Comparison of ENCODE assay signal across 24 cellular contexts in genomic region chr9:69012690-69013403, GRCh38. TPM values are rescaled to one million over a fixed set of nuclear protein-coding genes. Genes with fewer than 3 reads are reported as not detected.
DNase-seq lines count a peak whose midpoint lies in the region; ATAC-seq and TF ChIP-seq lines count a peak whose summit lies in the region.
"Had no signal": no experiment of that assay in that cellular context is flagged by ENCODE, and none has a peak within 500 bp of the region (broad histone marks: within the 10 kb centered on the region; RNA-seq: fewer than 3 reads in every experiment).

No MANE protein-coding gene starts in this region.

- 83% methylated on average over 19 of the region's 19 CpGs for WGBS in prostate gland
- WGBS in thyroid gland, 2 donors: 75 to 85% methylated on average over 11 to 17 of the region's 19 CpGs

- H3K27ac ChIP-seq in OCI-LY7 (ENCODE audit: low read depth, low read length, poor library complexity, severe bottlenecking) (no peak overlapping the region), prostate gland (no peak overlapping the region), thyroid gland (no peak overlapping the region)
- H3K27ac ChIP-seq: adrenal gland, KMS-11, stomach, upper lobe of left lung, VCaP had no signal

- no peak overlapping the region for H3K4me3 ChIP-seq in OCI-LY7 (ENCODE audit: low read depth, low read length, poor library complexity, severe bottlenecking)
- H3K4me3 ChIP-seq in prostate gland: no peak overlapping the region
- no peak overlapping the region for H3K4me3 ChIP-seq in thyroid gland (replicated peaks in 1 of 3)
- H3K4me3 ChIP-seq: adrenal gland, stomach, upper lobe of left lung had no signal

- H4K20me1 ChIP-seq in OCI-LY7 (ENCODE audit: insufficient read depth, low read length): no peaks in the 10 kb centered on the region

- H3K9me2 ChIP-seq in OCI-LY7 (ENCODE audit: insufficient read depth, low read length): no peaks in the 10 kb centered on the region

- no peaks in the 10 kb centered on the region for H3K9me3 ChIP-seq in OCI-LY7 (ENCODE audit: low read length)
- H3K9me3 ChIP-seq in prostate gland: no peaks in the 10 kb centered on the region
- H3K9me3 ChIP-seq in thyroid gland: no peaks in the 10 kb centered on the region
- H3K9me3 ChIP-seq: adrenal gland, stomach, upper lobe of left lung had no signal

- H3K4me1 ChIP-seq in OCI-LY7 (ENCODE audit: insufficient read depth, low read length, poor library complexity, severe bottlenecking): peaks cover 10% of the 10 kb centered on the region
- no peaks in the 10 kb centered on the region for H3K4me1 ChIP-seq in prostate gland (replicated peaks)
- no peaks in the 10 kb centered on the region for H3K4me1 ChIP-seq in thyroid gland
- H3K4me1 ChIP-seq: adrenal gland, upper lobe of left lung had no signal

- H3K27me3 Mint-ChIP-seq in activated CD4-positive, alpha-beta T cell treated with anti-CD3 and anti-CD28 coated beads, Interleukin-2, amount 10 ng/mL, durations not matched to agents 24 days and 14 days: peaks cover 22% of the 10 kb centered on the region
- no peaks in the 10 kb centered on the region for H3K27me3 Mint-ChIP-seq in memory B cell

- peaks cover 14% of the 10 kb centered on the region for H3K4me1 Mint-ChIP-seq in activated CD4-positive, alpha-beta T cell treated with anti-CD3 and anti-CD28 coated beads, Interleukin-2, amount 10 ng/mL, durations not matched to agents 24 days and 14 days
- peaks cover 7% of the 10 kb centered on the region for H3K4me1 Mint-ChIP-seq in memory B cell
- H3K4me1 Mint-ChIP-seq: activated T-helper 17 cell treated with anti-CD3 and anti-CD28 coated beads, Interleukin-2, amount 50 U/mL, for 72 hours had no signal

- CTCF ChIA-PET in OCI-LY7 (lab: Charles Lee; ENCODE audit: unreplicated experiment): no interaction called here

- TF ChIP-seq POLR2A in prostate gland (IDR thresholded peaks at IDR 0.05) (no peak), thyroid gland (IDR thresholded peaks at IDR 0.05) (no peak)

- no peaks in the 10 kb centered on the region for H3K9me3 Mint-ChIP-seq in activated CD4-positive, alpha-beta T cell treated with anti-CD3 and anti-CD28 coated beads, Interleukin-2, amount 10 ng/mL, durations not matched to agents 24 days and 14 days
- no peaks in the 10 kb centered on the region for H3K9me3 Mint-ChIP-seq in memory B cell
- H3K9me3 Mint-ChIP-seq: activated T-helper 17 cell treated with anti-CD3 and anti-CD28 coated beads, Interleukin-2, amount 50 U/mL, for 72 hours; natural killer cell had no signal

- TF ChIP-seq CTCF in GM13976 (IDR thresholded peaks at IDR 0.05; ENCODE audit: borderline replicate concordance, control extremely low read depth, extremely low read depth, insufficient read depth, missing control alignments) (no peak), OCI-LY7 (conservative IDR thresholded peaks at IDR 0.05; ENCODE audit: low read length) (no peak), prostate gland (IDR thresholded peaks at IDR 0.05) (no peak), thyroid gland (IDR thresholded peaks at IDR 0.05) (no peak)

- H3K27me3 ChIP-seq in prostate gland (replicated peaks; ENCODE audit: insufficient read depth) (no peaks in the 10 kb centered on the region), thyroid gland (no peaks in the 10 kb centered on the region)
- H3K27me3 ChIP-seq: adrenal gland, stomach, upper lobe of left lung had no signal

- no peak overlapping the region for H3K27ac Mint-ChIP-seq in activated CD4-positive, alpha-beta T cell treated with anti-CD3 and anti-CD28 coated beads, Interleukin-2, amount 10 ng/mL, durations not matched to agents 24 days and 14 days
- peak overlapping the region; percentile 58 for H3K27ac Mint-ChIP-seq in memory B cell
- H3K27ac Mint-ChIP-seq: activated T-helper 17 cell treated with anti-CD3 and anti-CD28 coated beads, Interleukin-2, amount 50 U/mL, for 72 hours; natural killer cell had no signal

- H3K36me3 ChIP-seq in OCI-LY7 (ENCODE audit: insufficient read depth, low read length) (no peaks in the 10 kb centered on the region), prostate gland (no peaks in the 10 kb centered on the region), thyroid gland (no peaks in the 10 kb centered on the region)
- H3K36me3 ChIP-seq: adrenal gland had no signal

- ATAC-seq in memory B cell (ENCODE audit: low read depth): peak; percentile 53
- ATAC-seq: activated T-helper 17 cell treated with anti-CD3 and anti-CD28 coated beads, Interleukin-2, amount 50 U/mL, for 72 hours had no signal

- DNase-seq in activated CD4-positive, alpha-beta T cell treated with anti-CD3 and anti-CD28 coated beads, Interleukin-2, amount 10 ng/mL, durations not matched to agents 24 days and 14 days: peak; percentile 64
- no peak for DNase-seq in activated CD4-positive, alpha-beta T cell treated with anti-CD3 and anti-CD28 coated beads for 48 hours
- peak; percentile 45 for DNase-seq in GM13976 (ENCODE audit: low spot score)
- DNase-seq in OCI-LY7 (ENCODE audit: low spot score): no peak
- DNase-seq in memory B cell (ENCODE audit: low spot score in 2 of 2): no peak
- DNase-seq in DMS79 (lab: John Stamatoyannopoulos, UW): no peak
- no peak for DNase-seq in prostate gland (ENCODE audit: low spot score)
- DNase-seq in thyroid gland: no peak
- DNase-seq: 8988T; activated CD8-positive, alpha-beta memory T cell treated with anti-CD3 and anti-CD28 coated beads for 24 hours; adrenal gland; foreskin fibroblast; kidney glomerular epithelial cell; mesenchymal stem cell; natural killer cell; NCI-H1092 treated with DMSO at 0.1 percent for 48 hours; NCI-H2081; NCI-H524; stomach had no signal

- H2AFZ ChIP-seq in OCI-LY7 (ENCODE audit: low read length): no peak overlapping the region

- POLR2A ChIA-PET in OCI-LY7 (lab: Charles Lee): interaction anchor here (0.9 kb wide), 1 partner anchor 386 kb away, joined by 3 read pairs; no protein-coding TSS in a partner anchor

- peak overlapping the region; percentile 40 for H3K4me3 Mint-ChIP-seq in activated CD4-positive, alpha-beta T cell treated with anti-CD3 and anti-CD28 coated beads, Interleukin-2, amount 10 ng/mL, durations not matched to agents 24 days and 14 days
- H3K4me3 Mint-ChIP-seq in memory B cell: peak overlapping the region; percentile 42
- H3K4me3 Mint-ChIP-seq: activated T-helper 17 cell treated with anti-CD3 and anti-CD28 coated beads, Interleukin-2, amount 50 U/mL, for 72 hours; natural killer cell had no signal

- 0 out of 2 replicates have a peak overlapping the region, but pooled peaks have one; percentile 9 for H3K4me2 ChIP-seq in OCI-LY7 (ENCODE audit: low read length)
- H3K4me2 ChIP-seq: KMS-11 had no signal

- H3K36me3 Mint-ChIP-seq in activated CD4-positive, alpha-beta T cell treated with anti-CD3 and anti-CD28 coated beads, Interleukin-2, amount 10 ng/mL, durations not matched to agents 24 days and 14 days (ENCODE audit: low read depth): peaks cover 4% of the 10 kb centered on the region
- H3K36me3 Mint-ChIP-seq in memory B cell: peaks cover 10% of the 10 kb centered on the region
- H3K36me3 Mint-ChIP-seq: natural killer cell had no signal

- BruUV-seq in OCI-LY7 (replicated peaks; lab: Mats Ljungman, UMichigan): no TSS peak

- intact Hi-C loops in activated CD4-positive, alpha-beta T cell treated with anti-CD3 and anti-CD28 coated beads, Interleukin-2, amount 10 ng/mL, durations not matched to agents 24 days and 14 days (cut with micrococcal nuclease): no loop called here
- intact Hi-C loops in OCI-LY7 (cut with micrococcal nuclease; ENCODE audit: unreplicated experiment) (no loop called here), prostate gland (cut with DNase I) (no loop called here), thyroid gland (cut with DNase I) (no loop called here)

- in situ Hi-C loops in GM13976 (cut with MboI; ENCODE audit: low sequenced_read_pairs, unreplicated experiment): no loop called here

- no peaks in the 10 kb centered on the region for H3K79me2 ChIP-seq in OCI-LY7 (ENCODE audit: insufficient read depth, low read depth, low read length)

RNA-seq across cellular contexts. Expression of gene PRKACG, which starts 1.1 kb away (rescaled TPM):
- total RNA-seq in activated CD4-positive, alpha-beta T cell treated with anti-CD3 and anti-CD28 coated beads, Interleukin-2, amount 10 ng/mL, durations not matched to agents 24 days and 14 days: not detected in 2 replicates
- total RNA-seq in OCI-LY7 (2014; rRNA removed; shearing (Covaris generic)): not detected in 2 replicates
- not detected in 2 replicates for total RNA-seq in OCI-LY7 (2022)
- total RNA-seq in prostate gland: 1 to 10 TPM in 1 of 2 donors, not detected in 1; 5.1 TPM
- total RNA-seq in thyroid gland: not detected
- total RNA-seq: activated T-helper 17 cell treated with anti-CD3 and anti-CD28 coated beads, Interleukin-2, amount 50 U/mL, for 72 hours; adrenal gland; bronchial epithelial cell; natural killer cell; stomach; upper lobe of left lung had no signal

RNA-seq across cellular contexts. Expression of gene FXN, which starts 22.7 kb away (rescaled TPM):
- total RNA-seq in activated CD4-positive, alpha-beta T cell treated with anti-CD3 and anti-CD28 coated beads, Interleukin-2, amount 10 ng/mL, durations not matched to agents 24 days and 14 days: 45.4 and 47.3 TPM in 2 replicates
- total RNA-seq in OCI-LY7 (2014; rRNA removed; shearing (Covaris generic)): 5.6 and 6.9 TPM in 2 replicates
- total RNA-seq in OCI-LY7 (2022): 33.6 and 36.1 TPM in 2 replicates
- total RNA-seq in prostate gland: 10 to 100 TPM in 1 of 2 donors, 1 to 10 TPM in 1; 9.6 to 17.8 TPM
- total RNA-seq in thyroid gland: 10 to 100 TPM; 10.6 to 11.4 (median 11.1) TPM

Comparison
In these comparisons a context has a peak if more than half of its experiments do, and no peak if none do; other contexts are left out.
1. DNase-seq: peak in activated CD4-positive, alpha-beta T cell treated with anti-CD3 and anti-CD28 coated beads, Interleukin-2, amount 10 ng/mL, durations not matched to agents 24 days and 14 days (single experiment) and GM13976 (single experiment); none in activated CD4-positive, alpha-beta T cell treated with anti-CD3 and anti-CD28 coated beads for 48 hours (single experiment), OCI-LY7 (single experiment), memory B cell (0 of 2), DMS79 (single experiment), prostate gland (single experiment) and thyroid gland (0 of 2).